Comparison of ENCODE assay signal across 2 cellular contexts in genomic region chr17:49312722-49313121, GRCh38.
TF ChIP-seq lines count a peak whose summit lies in the region.

No MANE protein-coding gene starts in this region.

TF ChIP-seq in K562, 482 proteins besides CTCF, POLR2A, EP300 and RAD21:
- TF ChIP-seq TBL1XR1 (IDR thresholded peaks at IDR 0.05; ENCODE audit: low read length in 2 of 2) (no peak), NFIC (IDR thresholded peaks at IDR 0.05) (peak; percentile 44; the same call in 1 of the 2 replicates)
TF ChIP-seq in K562: peak in this region for 1.

TF ChIP-seq in SK-N-SH, 30 proteins besides CTCF, POLR2A, EP300 and RAD21:
- no peak for TF ChIP-seq RXRA (IDR thresholded peaks at IDR 0.05; ENCODE audit: borderline replicate concordance, low read depth)
- no peak for TF ChIP-seq NFIC (IDR thresholded peaks at IDR 0.05; ENCODE audit: borderline replicate concordance)
- no peak for TF ChIP-seq SMC3 (IDR thresholded peaks at IDR 0.05; ENCODE audit: low read depth, low read length)
- TF ChIP-seq TAF1 (IDR thresholded peaks at IDR 0.05; ENCODE audit: borderline replicate concordance, low read depth, low read length), result no peak
- TF ChIP-seq YY1 (IDR thresholded peaks at IDR 0.05; ENCODE audit: low read depth), result no peak
- no peak for TF ChIP-seq TEAD4 (IDR thresholded peaks at IDR 0.05; ENCODE audit: borderline replicate concordance, insufficient read depth)
- TF ChIP-seq, protein P1, sequence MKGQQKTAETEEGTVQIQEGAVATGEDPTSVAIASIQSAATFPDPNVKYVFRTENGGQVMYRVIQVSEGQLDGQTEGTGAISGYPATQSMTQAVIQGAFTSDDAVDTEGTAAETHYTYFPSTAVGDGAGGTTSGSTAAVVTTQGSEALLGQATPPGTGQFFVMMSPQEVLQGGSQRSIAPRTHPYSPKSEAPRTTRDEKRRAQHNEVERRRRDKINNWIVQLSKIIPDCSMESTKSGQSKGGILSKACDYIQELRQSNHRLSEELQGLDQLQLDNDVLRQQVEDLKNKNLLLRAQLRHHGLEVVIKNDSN (IDR thresholded peaks at IDR 0.05; ENCODE audit: borderline replicate concordance, low read depth), result no peak
- TF ChIP-seq MEF2A (IDR thresholded peaks at IDR 0.05; ENCODE audit: borderline replicate concordance, low read depth), result no peak
- TF ChIP-seq CHD2 (IDR thresholded peaks at IDR 0.05; ENCODE audit: low read length, partially characterized antibody), result no peak
- no peak for TF ChIP-seq USF2 (IDR thresholded peaks at IDR 0.05; ENCODE audit: borderline replicate concordance, low read depth, low read length)
- TF ChIP-seq, protein P2, sequence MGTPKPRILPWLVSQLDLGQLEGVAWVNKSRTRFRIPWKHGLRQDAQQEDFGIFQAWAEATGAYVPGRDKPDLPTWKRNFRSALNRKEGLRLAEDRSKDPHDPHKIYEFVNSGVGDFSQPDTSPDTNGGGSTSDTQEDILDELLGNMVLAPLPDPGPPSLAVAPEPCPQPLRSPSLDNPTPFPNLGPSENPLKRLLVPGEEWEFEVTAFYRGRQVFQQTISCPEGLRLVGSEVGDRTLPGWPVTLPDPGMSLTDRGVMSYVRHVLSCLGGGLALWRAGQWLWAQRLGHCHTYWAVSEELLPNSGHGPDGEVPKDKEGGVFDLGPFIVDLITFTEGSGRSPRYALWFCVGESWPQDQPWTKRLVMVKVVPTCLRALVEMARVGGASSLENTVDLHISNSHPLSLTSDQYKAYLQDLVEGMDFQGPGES (IDR thresholded peaks at IDR 0.05; ENCODE audit: low read depth, low read length), result no peak
- TF ChIP-seq ELF1 (IDR thresholded peaks at IDR 0.05), result no peak
- no peak for TF ChIP-seq TCF12 (IDR thresholded peaks at IDR 0.05)
- TF ChIP-seq GATA2 (CRISPR knock-in tag; IDR thresholded peaks at IDR 0.05), result no peak
- TF ChIP-seq, protein P3, sequence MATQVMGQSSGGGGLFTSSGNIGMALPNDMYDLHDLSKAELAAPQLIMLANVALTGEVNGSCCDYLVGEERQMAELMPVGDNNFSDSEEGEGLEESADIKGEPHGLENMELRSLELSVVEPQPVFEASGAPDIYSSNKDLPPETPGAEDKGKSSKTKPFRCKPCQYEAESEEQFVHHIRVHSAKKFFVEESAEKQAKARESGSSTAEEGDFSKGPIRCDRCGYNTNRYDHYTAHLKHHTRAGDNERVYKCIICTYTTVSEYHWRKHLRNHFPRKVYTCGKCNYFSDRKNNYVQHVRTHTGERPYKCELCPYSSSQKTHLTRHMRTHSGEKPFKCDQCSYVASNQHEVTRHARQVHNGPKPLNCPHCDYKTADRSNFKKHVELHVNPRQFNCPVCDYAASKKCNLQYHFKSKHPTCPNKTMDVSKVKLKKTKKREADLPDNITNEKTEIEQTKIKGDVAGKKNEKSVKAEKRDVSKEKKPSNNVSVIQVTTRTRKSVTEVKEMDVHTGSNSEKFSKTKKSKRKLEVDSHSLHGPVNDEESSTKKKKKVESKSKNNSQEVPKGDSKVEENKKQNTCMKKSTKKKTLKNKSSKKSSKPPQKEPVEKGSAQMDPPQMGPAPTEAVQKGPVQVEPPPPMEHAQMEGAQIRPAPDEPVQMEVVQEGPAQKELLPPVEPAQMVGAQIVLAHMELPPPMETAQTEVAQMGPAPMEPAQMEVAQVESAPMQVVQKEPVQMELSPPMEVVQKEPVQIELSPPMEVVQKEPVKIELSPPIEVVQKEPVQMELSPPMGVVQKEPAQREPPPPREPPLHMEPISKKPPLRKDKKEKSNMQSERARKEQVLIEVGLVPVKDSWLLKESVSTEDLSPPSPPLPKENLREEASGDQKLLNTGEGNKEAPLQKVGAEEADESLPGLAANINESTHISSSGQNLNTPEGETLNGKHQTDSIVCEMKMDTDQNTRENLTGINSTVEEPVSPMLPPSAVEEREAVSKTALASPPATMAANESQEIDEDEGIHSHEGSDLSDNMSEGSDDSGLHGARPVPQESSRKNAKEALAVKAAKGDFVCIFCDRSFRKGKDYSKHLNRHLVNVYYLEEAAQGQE (IDR thresholded peaks at IDR 0.05; ENCODE audit: low read depth, low read length), result no peak
- no peak for TF ChIP-seq GABPA (IDR thresholded peaks at IDR 0.05; ENCODE audit: low read depth)
